9 cellular contexts compared by ENCODE assay signal in the genomic region with DNA sequence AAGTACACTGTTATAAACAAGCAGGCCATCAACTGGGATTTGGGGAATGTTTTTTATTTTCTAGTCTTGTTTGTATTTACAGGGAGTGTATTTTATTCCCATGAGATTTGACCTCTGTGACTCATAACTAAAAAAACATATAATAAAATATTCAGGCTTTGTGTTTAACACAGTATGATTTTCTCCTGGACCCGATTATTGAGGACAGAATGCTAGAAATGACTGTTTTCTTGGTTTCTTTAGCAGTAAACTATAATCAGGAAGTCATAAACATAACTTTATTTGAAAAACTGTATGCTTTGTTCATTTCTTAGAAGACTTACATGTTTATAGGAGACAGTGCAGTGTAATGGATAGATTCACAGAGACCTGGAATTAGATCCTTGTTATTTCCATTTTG. TPM values are rescaled to one million over a fixed set of nuclear protein-coding genes. Genes with fewer than 3 reads are reported as not detected.
DNase-seq lines count a peak whose midpoint lies in the region; ATAC-seq and TF ChIP-seq lines count a peak whose summit lies in the region.
"Had no signal": no experiment of that assay in that cellular context is flagged by ENCODE, and none has a peak within 500 bp of the region (broad histone marks: within the 10 kb centered on the region; RNA-seq: fewer than 3 reads in every experiment).

No MANE protein-coding gene starts in this region.

- H3K4me1 ChIP-seq in NT2/D1 (ENCODE audit: insufficient read depth, insufficient read length) (no peaks in the 10 kb centered on the region), endodermal cell (ENCODE audit: control insufficient read depth, insufficient read depth, low read length) (no peaks in the 10 kb centered on the region), parathyroid adenoma (peaks cover 12% of the 10 kb centered on the region)

- peak overlapping the region; percentile 42 for H3K9ac ChIP-seq in NT2/D1 (ENCODE audit: insufficient read length, low read depth)
- H3K9ac ChIP-seq in endodermal cell (ENCODE audit: extremely low read depth, low read length, poor library complexity, severe bottlenecking): no peak overlapping the region
- no peak overlapping the region for H3K9ac ChIP-seq in parathyroid adenoma

- H3K4me1 Mint-ChIP-seq in endodermal cell: peaks cover 16% of the 10 kb centered on the region

- peak overlapping the region; percentile 91 for H3K4me3 ChIP-seq in GM12875 (ENCODE audit: low read depth, low read length)
- no peak overlapping the region for H3K4me3 ChIP-seq in NT2/D1 (ENCODE audit: insufficient read length, low read depth)
- peak overlapping the region; percentile 95 for H3K4me3 ChIP-seq in endodermal cell (ENCODE audit: low read length)
- H3K4me3 ChIP-seq in parathyroid adenoma (ENCODE audit: low read depth, low read length): no peak overlapping the region

- H3K36me3 ChIP-seq in NT2/D1 (ENCODE audit: insufficient read depth, insufficient read length, low read length): peaks cover 32% of the 10 kb centered on the region
- peaks cover 33% of the 10 kb centered on the region for H3K36me3 ChIP-seq in endodermal cell (ENCODE audit: control insufficient read depth, insufficient read depth, low read length)
- H3K36me3 ChIP-seq in parathyroid adenoma (ENCODE audit: control insufficient read depth, insufficient read depth, low read length): no peaks in the 10 kb centered on the region

- H3K27ac Mint-ChIP-seq in endodermal cell: no peak overlapping the region
- H3K27ac Mint-ChIP-seq: dendritic cell treated with granulocyte-macrophage colony-stimulating factor and Interleukin-4, amounts not matched to agents 40 ng/mL and 50 ng/mL, for 4 days had no signal

- no peaks in the 10 kb centered on the region for H3K27me3 ChIP-seq in NT2/D1 (ENCODE audit: insufficient read depth, insufficient read length)
- H3K27me3 ChIP-seq in endodermal cell (ENCODE audit: control insufficient read depth, insufficient read depth, low read length, poor library complexity, severe bottlenecking): no peaks in the 10 kb centered on the region
- H3K27me3 ChIP-seq in parathyroid adenoma (ENCODE audit: control insufficient read depth, insufficient read depth, low read length): no peaks in the 10 kb centered on the region

- H3K27ac ChIP-seq in endodermal cell (ENCODE audit: low read depth, low read length): no peak overlapping the region
- no peak overlapping the region for H3K27ac ChIP-seq in parathyroid adenoma

- H3K4me3 Mint-ChIP-seq in endodermal cell: peak overlapping the region; percentile 88

- H3K9me3 ChIP-seq in NT2/D1 (ENCODE audit: insufficient read depth, low read length) (no peaks in the 10 kb centered on the region), endodermal cell (ENCODE audit: control insufficient read depth, low read length) (peaks cover 16% of the 10 kb centered on the region), parathyroid adenoma (ENCODE audit: control insufficient read depth, low read length) (no peaks in the 10 kb centered on the region)

- peaks cover 16% of the 10 kb centered on the region for H3K79me2 ChIP-seq in parathyroid adenoma

- H3K36me3 Mint-ChIP-seq in endodermal cell (ENCODE audit: low read depth): peaks cover 23% of the 10 kb centered on the region

- peak overlapping the region; percentile 71 for H3K4me2 ChIP-seq in parathyroid adenoma (ENCODE audit: low read length)

- WGBS in endodermal cell (ENCODE audit: insufficient coverage in 1 of 2, insufficient read length in 1 of 2), 2 experiments: 80% methylated on average over 1 of the region's 1 CpG; no CpG with 5 or more reads in 1 of the 2 experiments

- H3K27me3 Mint-ChIP-seq in endodermal cell (ENCODE audit: insufficient read depth): no peaks in the 10 kb centered on the region
- H3K27me3 Mint-ChIP-seq: dendritic cell treated with granulocyte-macrophage colony-stimulating factor and Interleukin-4, amounts not matched to agents 40 ng/mL and 50 ng/mL, for 4 days had no signal

- no peak overlapping the region for H2AFZ ChIP-seq in parathyroid adenoma

- no peak for ATAC-seq in GM21825 (IDR thresholded peaks at IDR 0.05; ENCODE audit: unreplicated experiment)

- DNase-seq in NT2/D1 (ENCODE audit: low read depth, low spot score) (no peak), endodermal cell (no peak), NCI-H2196 (lab: John Stamatoyannopoulos, UW; ENCODE audit: unreplicated experiment) (no peak), mesenteric fat pad (ENCODE audit: low spot score) (no peak)
- DNase-seq: NCI-H187 had no signal

- no peak for TF ChIP-seq CTCF in GM12875 (IDR thresholded peaks at IDR 0.05; ENCODE audit: borderline replicate concordance, insufficient read depth, low read depth, low read length)
- TF ChIP-seq CTCF in endodermal cell (conservative IDR thresholded peaks at IDR 0.05): no peak
- no peak for TF ChIP-seq CTCF in parathyroid adenoma (IDR thresholded peaks at IDR 0.05)

- peaks cover 4% of the 10 kb centered on the region for H3K9me3 Mint-ChIP-seq in endodermal cell

RNA-seq across cellular contexts. Expression of gene NHLRC2, which starts 2.1 kb away (rescaled TPM):
- total RNA-seq in endodermal cell: 10 to 100 TPM; 37.7 to 54.9 TPM
- polyA plus RNA-seq in endodermal cell (2013, experiment 1 of 2): 14.6 TPM
- 15.1 TPM for polyA plus RNA-seq in endodermal cell (2013, experiment 2 of 2)
- total RNA-seq in mesenteric fat pad: 33.7 TPM

RNA-seq across cellular contexts. Expression of gene DCLRE1A, which starts 2.7 kb away (rescaled TPM):
- 10 to 100 TPM in 1 of 2 donors, 1 to 10 TPM in 1; 9.6 to 17.8 TPM for total RNA-seq in endodermal cell
- 14.2 TPM for polyA plus RNA-seq in endodermal cell (2013, experiment 1 of 2)
- polyA plus RNA-seq in endodermal cell (2013, experiment 2 of 2): 12.7 TPM
- total RNA-seq in mesenteric fat pad: 2.7 TPM

Comparison
In these comparisons a context has a peak if more than half of its experiments do, and no peak if none do; other contexts are left out.
1. H3K4me3 ChIP-seq: peak in GM12875 (single experiment) and endodermal cell (single experiment); none in NT2/D1 (single experiment) and parathyroid adenoma (single experiment).